Comparison of ENCODE assay signal across 9 cellular contexts in genomic region chr5:39209924-39210323, GRCh38. TPM values are rescaled to one million over a fixed set of nuclear protein-coding genes. Genes with fewer than 3 reads are reported as not detected.
DNase-seq lines count a peak whose midpoint lies in the region; ATAC-seq and TF ChIP-seq lines count a peak whose summit lies in the region.
"Had no signal": no experiment of that assay in that cellular context is flagged by ENCODE, and none has a peak within 500 bp of the region (broad histone marks: within the 10 kb centered on the region; RNA-seq: fewer than 3 reads in every experiment).

No MANE protein-coding gene starts in this region.

- no peak overlapping the region for H3K27ac ChIP-seq in left lung
- peak overlapping the region in 2 of 4 donors; percentile 12 to 13 for H3K27ac ChIP-seq in esophagus squamous epithelium

- peak in 1 of 4 donors; percentile 56 for TF ChIP-seq POLR2A in esophagus squamous epithelium (IDR thresholded peaks at IDR 0.05)

- peak; percentile 46 to 64 for DNase-seq in AML-193 (lab: John Stamatoyannopoulos, UW)
- DNase-seq in activated CD8-positive, alpha-beta memory T cell treated with anti-CD3 and anti-CD28 coated beads, Interleukin-2, amount 10 ng/mL, durations not matched to agents 7 days and 5 days, result peak; percentile 95
- DNase-seq in left lung, result peak in 1 of 2 donors; percentile 64
- no peak for DNase-seq in cortex of kidney (lab: John Stamatoyannopoulos, UW)
- no peak for DNase-seq in esophagus squamous epithelium (lab: John Stamatoyannopoulos, UW)
- DNase-seq: OCI-M1 had no signal

- H3K4me3 ChIP-seq in left lung (no peak overlapping the region), esophagus squamous epithelium (peak overlapping the region in 1 of 4 donors; percentile 7)

- H3K27ac Mint-ChIP-seq in activated CD8-positive, alpha-beta memory T cell treated with anti-CD3 and anti-CD28 coated beads, Interleukin-2, amount 10 ng/mL, durations not matched to agents 7 days and 5 days, result peak overlapping the region; percentile 95

- H3K36me3 ChIP-seq in left lung (peaks cover 0 to 2% of the 10 kb centered on the region in 2 donors), esophagus squamous epithelium (no peaks in the 10 kb centered on the region)

- H3K9me3 ChIP-seq in left lung (no peaks in the 10 kb centered on the region), esophagus squamous epithelium (no peaks in the 10 kb centered on the region)

- H3K4me1 ChIP-seq in left lung (peaks cover 0 to 85% of the 10 kb centered on the region in 2 donors), esophagus squamous epithelium (no peaks in the 10 kb centered on the region)

- H3K4me3 Mint-ChIP-seq in activated CD8-positive, alpha-beta memory T cell treated with anti-CD3 and anti-CD28 coated beads, Interleukin-2, amount 10 ng/mL, durations not matched to agents 7 days and 5 days, result peak overlapping the region; percentile 66

- H3K36me3 Mint-ChIP-seq in activated CD8-positive, alpha-beta memory T cell treated with anti-CD3 and anti-CD28 coated beads, Interleukin-2, amount 10 ng/mL, durations not matched to agents 7 days and 5 days, result no peaks in the 10 kb centered on the region

- TF ChIP-seq CTCF in left lung (IDR thresholded peaks at IDR 0.05) (no peak), esophagus squamous epithelium (IDR thresholded peaks at IDR 0.05) (no peak)

- CTCF ChIA-PET in activated CD8-positive, alpha-beta memory T cell treated with anti-CD3 and anti-CD28 coated beads, Interleukin-2, amount 10 ng/mL, durations not matched to agents 7 days and 5 days (lab: Charles Lee), result interaction anchor here (1.2 to 3.7 kb wide), 7 partner anchors 9 to 73 kb away, joined by 3 to 20 read pairs (median 10); partner anchors contain the start of gene FYB1

- H3K9me3 Mint-ChIP-seq in activated CD8-positive, alpha-beta memory T cell treated with anti-CD3 and anti-CD28 coated beads, Interleukin-2, amount 10 ng/mL, durations not matched to agents 7 days and 5 days (ENCODE audit: low read depth), result no peaks in the 10 kb centered on the region

- peak; percentile 64 for ATAC-seq in HG03460 (IDR thresholded peaks at IDR 0.05; ENCODE audit: unreplicated experiment)
- ATAC-seq in activated CD8-positive, alpha-beta memory T cell treated with anti-CD3 and anti-CD28 coated beads, Interleukin-2, amount 10 ng/mL, durations not matched to agents 7 days and 5 days, result peak; percentile 75
- ATAC-seq in left lung, result peak; percentile 37
- ATAC-seq in HG03045 (IDR thresholded peaks at IDR 0.05; ENCODE audit: unreplicated experiment), result no peak
- no peak for ATAC-seq in GM18870 (IDR thresholded peaks at IDR 0.05; ENCODE audit: unreplicated experiment)

- H3K27me3 ChIP-seq in left lung, result no peaks in the 10 kb centered on the region
- no peaks in the 10 kb centered on the region for H3K27me3 ChIP-seq in esophagus squamous epithelium

- WGBS in esophagus squamous epithelium, 2 donors, result 62 to 66% methylated on average over 10 of the region's 10 CpGs

- H3K27me3 Mint-ChIP-seq in activated CD8-positive, alpha-beta memory T cell treated with anti-CD3 and anti-CD28 coated beads, Interleukin-2, amount 10 ng/mL, durations not matched to agents 7 days and 5 days, result no peaks in the 10 kb centered on the region

- intact Hi-C loops in left lung (cut with DNase I), result loop anchor here in 1 of 2 donors (10.0 kb wide), 1 partner anchor 75 kb away; no protein-coding TSS in a partner anchor
- intact Hi-C loops in esophagus squamous epithelium (cut with DNase I), result no loop called here

- H3K4me1 Mint-ChIP-seq in activated CD8-positive, alpha-beta memory T cell treated with anti-CD3 and anti-CD28 coated beads, Interleukin-2, amount 10 ng/mL, durations not matched to agents 7 days and 5 days, result peaks cover 91% of the 10 kb centered on the region

RNA-seq across cellular contexts. Expression of gene FYB1, which starts 9.4 kb away (rescaled TPM):
- 100 to 1,000 TPM; 198 to 270 TPM for total RNA-seq in activated CD8-positive, alpha-beta memory T cell treated with anti-CD3 and anti-CD28 coated beads, Interleukin-2, amount 10 ng/mL, durations not matched to agents 7 days and 5 days
- total RNA-seq in left lung (10 to 100 TPM; 24.4 to 93.7 TPM), esophagus squamous epithelium (10 to 100 TPM in 3 of 4 donors, 1 to 10 TPM in 1; 2.8 to 14.1 (median 11.9) TPM)

Comparison
In these comparisons a context has a peak if more than half of its experiments do, and no peak if none do; other contexts are left out.
1. DNase-seq: peak in AML-193 (2 of 2) and activated CD8-positive, alpha-beta memory T cell treated with anti-CD3 and anti-CD28 coated beads, Interleukin-2, amount 10 ng/mL, durations not matched to agents 7 days and 5 days (single experiment); none in cortex of kidney (single experiment) and esophagus squamous epithelium (single experiment).
2. ATAC-seq: peak in HG03460 (single experiment), activated CD8-positive, alpha-beta memory T cell treated with anti-CD3 and anti-CD28 coated beads, Interleukin-2, amount 10 ng/mL, durations not matched to agents 7 days and 5 days (single experiment) and left lung (single experiment); none in HG03045 (single experiment) and GM18870 (single experiment).